In genomic region chr2:85741211-85741610, GRCh38 we compare ENCODE assay signal across 11 cellular contexts. TPM values are rescaled to one million over a fixed set of nuclear protein-coding genes. Genes with fewer than 3 reads are reported as not detected.
DNase-seq lines count a peak whose midpoint lies in the region; ATAC-seq and TF ChIP-seq lines count a peak whose summit lies in the region.
"Had no signal": no experiment of that assay in that cellular context is flagged by ENCODE, and none has a peak within 500 bp of the region (broad histone marks: within the 10 kb centered on the region; RNA-seq: fewer than 3 reads in every experiment).

No MANE protein-coding gene starts in this region.

- DNase-seq in SJCRH30 (no peak), esophagus muscularis mucosa (ENCODE audit: extremely low spot score) (no peak), NCI-H1930 (lab: John Stamatoyannopoulos, UW) (no peak), NCI-H146 treated with DMSO at 0.1 percent for 48 hours (lab: John Stamatoyannopoulos, UW; ENCODE audit: unreplicated experiment) (no peak)
- no peak for DNase-seq in activated effector memory CD4-positive, alpha-beta T cell treated with Interleukin-2 at 50 U/mL for 16 hours
- DNase-seq: CD4-positive, CD25-positive, alpha-beta regulatory T cell had no signal

- peaks cover 48% of the 10 kb centered on the region for H3K4me1 ChIP-seq in SJCRH30
- peaks cover 74 to 87% (median 85%) of the 10 kb centered on the region in 4 donors for H3K4me1 ChIP-seq in esophagus muscularis mucosa
- peaks cover 73% of the 10 kb centered on the region for H3K4me1 ChIP-seq in muscle layer of colon (ENCODE audit: insufficient read depth, low read length)

- WGBS in esophagus muscularis mucosa, result 50% methylated on average over 6 of the region's 8 CpGs

- no peaks in the 10 kb centered on the region for H3K27me3 ChIP-seq in SJCRH30
- no peaks in the 10 kb centered on the region for H3K27me3 ChIP-seq in esophagus muscularis mucosa
- H3K27me3 ChIP-seq in muscle layer of colon (ENCODE audit: control insufficient read depth in 1 of 2, insufficient read depth in 2 of 2, low read length in 2 of 2), result no peaks in the 10 kb centered on the region

- TF ChIP-seq EP300 in esophagus muscularis mucosa (IDR thresholded peaks at IDR 0.05), result no peak

- H3K4me3 ChIP-seq in SJCRH30 (peak overlapping the region; percentile 27; the same call in 1 of the 2 replicates), esophagus muscularis mucosa (no peak overlapping the region), muscle layer of colon (ENCODE audit: low read depth in 1 of 2, low read length in 2 of 2) (no peak overlapping the region)

- intact Hi-C loops in esophagus muscularis mucosa (cut with DNase I), result no loop called here

- no peak for TF ChIP-seq CTCF in esophagus muscularis mucosa (IDR thresholded peaks at IDR 0.05)

- no peak for TF ChIP-seq POLR2A in esophagus muscularis mucosa (IDR thresholded peaks at IDR 0.05; ENCODE audit: low read depth)

- H3K9ac ChIP-seq in muscle layer of colon (ENCODE audit: low read length), result peak overlapping the region; percentile 7

- H3K36me3 ChIP-seq in SJCRH30 (no peaks in the 10 kb centered on the region), esophagus muscularis mucosa (no peaks in the 10 kb centered on the region), muscle layer of colon (ENCODE audit: insufficient read depth, low read length) (no peaks in the 10 kb centered on the region)

- H3K9me3 ChIP-seq in SJCRH30 (replicated peaks) (no peaks in the 10 kb centered on the region), esophagus muscularis mucosa (no peaks in the 10 kb centered on the region), muscle layer of colon (ENCODE audit: low read length) (no peaks in the 10 kb centered on the region)

- H3K27ac ChIP-seq in SJCRH30, result peak overlapping the region; percentile 95
- H3K27ac ChIP-seq in esophagus muscularis mucosa (replicated peaks in 1 of 4), result peak overlapping the region; percentile 88 to 92 (median 90)
- peak overlapping the region; percentile 66 for H3K27ac ChIP-seq in muscle layer of colon (ENCODE audit: low read depth, low read length)
- H3K27ac ChIP-seq in temporal lobe (ENCODE audit: low read depth, low read length), result peak overlapping the region; percentile 100

- ATAC-seq in GM18909 (IDR thresholded peaks at IDR 0.05; ENCODE audit: poor library complexity, unreplicated experiment), result no peak
- ATAC-seq: WTC11 had no signal

RNA-seq across cellular contexts. Expression of gene ATOH8, which starts 12.6 kb away (rescaled TPM):
- total RNA-seq in SJCRH30 (2014; rRNA removed; shearing (Covaris generic)), result 98.9 and 107 TPM in 2 replicates
- total RNA-seq in esophagus muscularis mucosa (100 to 1,000 TPM in 1 of 4 donors, 10 to 100 TPM in 3; 41.1 to 124 (median 62.5) TPM), temporal lobe (1.7 TPM)
- total RNA-seq: CD4-positive, CD25-positive, alpha-beta regulatory T cell had no signal

RNA-seq across cellular contexts. Expression of gene GNLY, which starts 47.1 kb away (rescaled TPM):
- not detected in 2 replicates for total RNA-seq in SJCRH30 (2014; rRNA removed; shearing (Covaris generic))
- total RNA-seq in esophagus muscularis mucosa, result 1 to 10 TPM in 3 of 4 donors, under 1 TPM in 1; 0.84 to 3.5 (median 2.0) TPM
- not detected for total RNA-seq in temporal lobe
- total RNA-seq: pulmonary artery endothelial cell, WTC11 had no signal

Comparison
In these comparisons a context has a peak if more than half of its experiments do, and no peak if none do; other contexts are left out.
1. RNA of gene ATOH8, which starts 12.6 kb away (total RNA-seq): 98.9 to 107 TPM in SJCRH30 and 41.1 to 124 TPM in esophagus muscularis mucosa; 1.7 TPM in temporal lobe (single experiment); every median in the first group is over 10 times any median in the second.
2. Peak in every context shown above with its lines, with median percentiles within 50 percentile points of each other: H3K27ac ChIP-seq.